11 cellular contexts compared by ENCODE assay signal in the genomic region with DNA sequence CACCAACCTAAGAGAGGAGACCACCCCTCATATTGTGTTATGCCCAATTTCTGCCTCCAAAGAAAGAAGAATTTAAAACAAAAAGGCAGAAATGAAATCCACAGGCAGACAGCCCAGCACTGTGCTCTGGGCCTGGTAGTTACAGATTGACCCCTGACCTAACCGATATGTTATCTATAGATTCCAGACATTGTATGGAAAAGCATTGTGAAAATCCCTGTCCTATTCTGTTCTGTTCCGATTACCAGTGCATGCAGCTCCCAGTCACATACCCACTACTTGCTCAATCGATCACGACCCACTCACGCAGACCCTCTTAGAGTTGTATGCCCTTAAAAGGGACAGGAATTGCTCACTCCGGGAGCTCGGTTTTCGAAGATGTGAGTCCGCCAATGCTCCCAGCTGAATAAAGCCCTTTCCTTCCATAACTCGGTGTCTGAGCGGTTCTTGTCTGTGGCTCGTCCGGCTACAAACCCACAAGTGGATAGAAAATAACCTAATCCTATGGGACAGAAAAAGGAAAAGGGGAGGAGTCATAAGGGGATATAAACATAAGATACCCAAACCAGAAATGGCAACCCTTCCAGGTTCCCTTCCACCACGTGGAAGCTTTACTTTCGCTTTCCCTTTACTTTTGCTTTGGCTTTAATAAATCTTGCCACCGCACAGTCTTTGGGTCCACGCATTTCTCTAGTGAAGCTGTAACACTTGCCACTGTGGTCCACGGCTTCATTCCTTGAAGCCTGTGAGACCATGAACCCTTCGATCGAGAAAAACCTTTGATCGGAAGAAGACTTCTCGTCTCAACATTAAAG. TPM values are rescaled to one million over a fixed set of nuclear protein-coding genes. Genes with fewer than 3 reads are reported as not detected.
DNase-seq lines count a peak whose midpoint lies in the region; ATAC-seq and TF ChIP-seq lines count a peak whose summit lies in the region.
"Had no signal": no experiment of that assay in that cellular context is flagged by ENCODE, and none has a peak within 500 bp of the region (broad histone marks: within the 10 kb centered on the region; RNA-seq: fewer than 3 reads in every experiment).

No MANE protein-coding gene starts in this region.

- no peak overlapping the region for H3K4me2 ChIP-seq in KMS-11

- ATAC-seq in GM19463 (IDR thresholded peaks at IDR 0.05; ENCODE audit: unreplicated experiment) (peak; percentile 2), foreskin keratinocyte (no peak)

- no peak overlapping the region for H3K9ac ChIP-seq in KMS-11

- no peaks in the 10 kb centered on the region for H4K20me1 ChIP-seq in KMS-11 (ENCODE audit: insufficient read depth)

- DNase-seq in GM12865 (ENCODE audit: low read depth) (peak; percentile 44), foreskin keratinocyte (no peak), prostate gland (ENCODE audit: low spot score) (no peak), nucleus accumbens (lab: John Stamatoyannopoulos, UW) (no peak), cerebellar cortex (ENCODE audit: low spot score) (no peak)
- no peak for DNase-seq in NK-92 treated with Interleukin-12 subunit alpha and Interleukin-12 subunit beta, amount 100 ng/mL, for 24 hours (lab: John Stamatoyannopoulos, UW)
- DNase-seq: DMS79 treated with DMSO at 0.1 percent for 48 hours, occipital lobe had no signal

- H3K4me1 ChIP-seq in KMS-11 (ENCODE audit: low read depth, poor library complexity, severe bottlenecking): peaks cover 9% of the 10 kb centered on the region
- H3K4me1 ChIP-seq in foreskin keratinocyte: peaks cover 9% of the 10 kb centered on the region
- H3K4me1 ChIP-seq in prostate gland (replicated peaks): no peaks in the 10 kb centered on the region

- no peaks in the 10 kb centered on the region for H3K79me2 ChIP-seq in KMS-11 (ENCODE audit: insufficient read depth, low read depth)

- H3K27ac ChIP-seq in KMS-11: peak overlapping the region; percentile 77; the same call in 1 of the 2 replicates
- peak overlapping the region; percentile 42 for H3K27ac ChIP-seq in foreskin keratinocyte
- H3K27ac ChIP-seq in prostate gland: no peak overlapping the region
- H3K27ac ChIP-seq: ascending aorta had no signal

- no peak for TF ChIP-seq POLR2A in prostate gland (IDR thresholded peaks at IDR 0.05)

- 91% methylated on average over 22 of the region's 22 CpGs for WGBS in prostate gland

- H3K9me3 ChIP-seq in prostate gland: no peaks in the 10 kb centered on the region
- H3K9me3 ChIP-seq: ascending aorta had no signal

- H3K36me3 ChIP-seq in KMS-11 (ENCODE audit: insufficient read depth) (no peaks in the 10 kb centered on the region), prostate gland (no peaks in the 10 kb centered on the region)
- H3K36me3 ChIP-seq: ascending aorta had no signal

- no peaks in the 10 kb centered on the region for H3K27me3 ChIP-seq in KMS-11 (ENCODE audit: insufficient read depth, low read depth)
- peaks cover 26% of the 10 kb centered on the region for H3K27me3 ChIP-seq in foreskin keratinocyte
- H3K27me3 ChIP-seq in prostate gland (replicated peaks; ENCODE audit: insufficient read depth): no peaks in the 10 kb centered on the region

- H2AFZ ChIP-seq in KMS-11 (ENCODE audit: low read depth): peak overlapping the region; percentile 65; the same call in 1 of the 2 replicates

- H3K4me3 ChIP-seq in GM12865 (ENCODE audit: low read depth, low read length) (no peak overlapping the region), KMS-11 (IDR thresholded peaks at IDR 0.05; ENCODE audit: insufficient read depth, low read depth, low read length) (no peak overlapping the region), prostate gland (no peak overlapping the region)
- H3K4me3 ChIP-seq: ascending aorta had no signal

- TF ChIP-seq CTCF in GM12865 (IDR thresholded peaks at IDR 0.05; ENCODE audit: insufficient read depth, low read depth, low read length, missing control alignments) (no peak), KMS-11 (conservative IDR thresholded peaks at IDR 0.05; ENCODE audit: low read depth, low read length) (no peak), foreskin keratinocyte (conservative IDR thresholded peaks at IDR 0.05) (no peak), prostate gland (IDR thresholded peaks at IDR 0.05) (no peak)

- intact Hi-C loops in prostate gland (cut with DNase I): no loop called here

RNA-seq across cellular contexts. Expression of a gene that starts 1.7 kb away (rescaled TPM):
- total RNA-seq in foreskin keratinocyte (0.03 and 0.07 TPM in 2 replicates), prostate gland (10 to 100 TPM in 1 of 2 donors, 1 to 10 TPM in 1; 2.5 to 11.6 TPM)
- 0.07 and 0.11 TPM in 2 replicates for polyA plus RNA-seq in foreskin keratinocyte

RNA-seq across cellular contexts. Expression of a gene that starts 23.9 kb away (rescaled TPM):
- total RNA-seq in foreskin keratinocyte (59.0 and 63.9 TPM in 2 replicates), prostate gland (10 to 100 TPM; 26.4 to 29.5 TPM)
- polyA plus RNA-seq in foreskin keratinocyte: 99.4 and 103 TPM in 2 replicates

RNA-seq across cellular contexts. Expression of a gene that starts 40.7 kb away (rescaled TPM):
- total RNA-seq in foreskin keratinocyte (0.34 and 0.39 TPM in 2 replicates), prostate gland (10 to 100 TPM in 1 of 2 donors, 1 to 10 TPM in 1; 8.7 to 26.5 TPM)
- 0.39 and 0.40 TPM in 2 replicates for polyA plus RNA-seq in foreskin keratinocyte

Comparison
In these comparisons a context has a peak if more than half of its experiments do, and no peak if none do; other contexts are left out.
1. H3K27ac ChIP-seq: peak in KMS-11 (single experiment) and foreskin keratinocyte (single experiment); none in prostate gland (0 of 2).